ENCODE assay signal across 1 cellular context in the genomic region with DNA sequence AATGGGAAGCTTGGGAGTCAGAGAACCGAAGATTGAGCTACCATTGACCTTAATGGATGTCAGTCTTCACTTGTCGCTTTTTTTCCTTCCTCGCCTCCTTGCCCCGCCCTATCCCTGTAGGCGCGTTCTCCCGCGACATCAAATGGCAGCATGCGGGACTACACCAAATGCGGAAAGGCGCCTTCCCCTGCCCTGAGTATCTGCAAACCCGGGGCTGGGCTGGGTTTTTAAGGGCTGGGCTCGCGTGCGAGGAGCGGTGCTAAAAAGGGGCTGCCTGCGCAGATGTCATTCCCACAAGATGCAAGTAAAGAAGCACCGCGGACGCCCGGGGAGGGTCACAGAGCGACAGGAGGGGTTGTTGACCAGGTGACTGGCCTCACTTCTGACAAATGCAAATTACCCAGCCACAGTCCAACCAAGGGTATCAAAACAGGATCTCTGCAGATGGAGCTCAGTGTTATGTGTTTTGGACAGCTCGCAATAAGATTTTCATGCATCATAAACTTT.
TF ChIP-seq lines count a peak whose summit lies in the region.

No MANE protein-coding gene starts in this region.

TF ChIP-seq in GM12878, 131 proteins besides CTCF, POLR2A, EP300 and RAD21 (continued from another document and continues in another):
- TF ChIP-seq, protein P1, sequence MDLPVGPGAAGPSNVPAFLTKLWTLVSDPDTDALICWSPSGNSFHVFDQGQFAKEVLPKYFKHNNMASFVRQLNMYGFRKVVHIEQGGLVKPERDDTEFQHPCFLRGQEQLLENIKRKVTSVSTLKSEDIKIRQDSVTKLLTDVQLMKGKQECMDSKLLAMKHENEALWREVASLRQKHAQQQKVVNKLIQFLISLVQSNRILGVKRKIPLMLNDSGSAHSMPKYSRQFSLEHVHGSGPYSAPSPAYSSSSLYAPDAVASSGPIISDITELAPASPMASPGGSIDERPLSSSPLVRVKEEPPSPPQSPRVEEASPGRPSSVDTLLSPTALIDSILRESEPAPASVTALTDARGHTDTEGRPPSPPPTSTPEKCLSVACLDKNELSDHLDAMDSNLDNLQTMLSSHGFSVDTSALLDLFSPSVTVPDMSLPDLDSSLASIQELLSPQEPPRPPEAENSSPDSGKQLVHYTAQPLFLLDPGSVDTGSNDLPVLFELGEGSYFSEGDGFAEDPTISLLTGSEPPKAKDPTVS (IDR thresholded peaks at IDR 0.05; ENCODE audit: low read depth, low read length), result no peak
- TF ChIP-seq BRCA1 (IDR thresholded peaks at IDR 0.05; ENCODE audit: low read depth, low read length) (no peak), ZNF592 (IDR thresholded peaks at IDR 0.05) (no peak), MTA2 (IDR thresholded peaks at IDR 0.05; ENCODE audit: low read depth) (0 out of 2 replicates have a peak, but pooled peaks have one; percentile 23), E2F8 (IDR thresholded peaks at IDR 0.05; ENCODE audit: low read depth, partially characterized antibody) (no peak), ZNF217 (IDR thresholded peaks at IDR 0.05) (no peak), MXI1 (IDR thresholded peaks at IDR 0.05; ENCODE audit: low read depth, low read length) (peak; percentile 18; the same call in 1 of the 2 replicates), ZNF274 (IDR thresholded peaks at IDR 0.05; ENCODE audit: insufficient read depth, insufficient read length) (no peak), MEF2A (IDR thresholded peaks at IDR 0.05; ENCODE audit: insufficient read depth, low read depth, low read length) (peak; percentile 93), SPI1 (IDR thresholded peaks at IDR 0.05; ENCODE audit: borderline replicate concordance, insufficient read depth, low read depth, low read length) (0 out of 2 replicates have a peak, but pooled peaks have one; percentile 46), ATF2 (IDR thresholded peaks at IDR 0.05; ENCODE audit: low read length) (peak; percentile 76), EZH2 (IDR thresholded peaks at IDR 0.05; ENCODE audit: borderline replicate concordance, control insufficient read depth, low read depth, low read length) (no peak), PAX8 (IDR thresholded peaks at IDR 0.05) (no peak), NFIC (IDR thresholded peaks at IDR 0.05; ENCODE audit: low read depth, low read length) (peak; percentile 62), JUNB (IDR thresholded peaks at IDR 0.05) (no peak; the same call in 1 of the 2 replicates), RAD51 (IDR thresholded peaks at IDR 0.05) (peak; percentile 66), STAT1 (conservative IDR thresholded peaks at IDR 0.05) (no peak), MYB (IDR thresholded peaks at IDR 0.05; ENCODE audit: borderline replicate concordance, low read depth, low read length) (no peak), NRF1 (conservative IDR thresholded peaks at IDR 0.05; ENCODE audit: low read depth, low read length) (no peak), EED (IDR thresholded peaks at IDR 0.05; ENCODE audit: low read depth) (0 out of 2 replicates have a peak, but pooled peaks have one; percentile 28), MAX (IDR thresholded peaks at IDR 0.05; ENCODE audit: low read depth, low read length) (peak; percentile 49; the same call in 1 of the 2 replicates), E2F4 (IDR thresholded peaks at IDR 0.05; ENCODE audit: low read depth, low read length) (no peak), ZNF207 (IDR thresholded peaks at IDR 0.05; ENCODE audit: borderline replicate concordance) (no peak), TCF12 (IDR thresholded peaks at IDR 0.05; ENCODE audit: low read depth, low read length) (peak; percentile 89), LARP7 (IDR thresholded peaks at IDR 0.05) (no peak), FOXK2 (IDR thresholded peaks at IDR 0.05) (no peak), CHD4 (IDR thresholded peaks at IDR 0.05) (no peak), IRF4 (IDR thresholded peaks at IDR 0.05; ENCODE audit: low read depth, low read length) (no peak), WRNIP1 (IDR thresholded peaks at IDR 0.05; ENCODE audit: borderline replicate concordance, low read depth, low read length) (no peak), RB1 (IDR thresholded peaks at IDR 0.05; ENCODE audit: borderline replicate concordance) (peak; percentile 64; the same call in 1 of the 2 replicates), IRF5 (IDR thresholded peaks at IDR 0.05; ENCODE audit: borderline replicate concordance) (no peak), POLR2AphosphoS5 (IDR thresholded peaks at IDR 0.05; ENCODE audit: low read length) (peak; percentile 69), MEF2B (IDR thresholded peaks at IDR 0.05; ENCODE audit: partially characterized antibody, poor library complexity, severe bottlenecking) (peak; percentile 77), FOS (IDR thresholded peaks at IDR 0.05; ENCODE audit: borderline replicate concordance, extremely low read depth, insufficient read length) (no peak), DPF2 (IDR thresholded peaks at IDR 0.05) (0 out of 2 replicates have a peak, but pooled peaks have one; percentile 26), FOXM1 (IDR thresholded peaks at IDR 0.05; ENCODE audit: low read depth, low read length) (peak; percentile 81), BCL11A (IDR thresholded peaks at IDR 0.05; ENCODE audit: low read depth, low read length) (0 out of 2 replicates have a peak, but pooled peaks have one; percentile 26), GATAD2B (conservative IDR thresholded peaks at IDR 0.05; ENCODE audit: low read depth) (0 out of 2 replicates have a peak, but pooled peaks have one; percentile 21)
- TF ChIP-seq, protein P2, sequence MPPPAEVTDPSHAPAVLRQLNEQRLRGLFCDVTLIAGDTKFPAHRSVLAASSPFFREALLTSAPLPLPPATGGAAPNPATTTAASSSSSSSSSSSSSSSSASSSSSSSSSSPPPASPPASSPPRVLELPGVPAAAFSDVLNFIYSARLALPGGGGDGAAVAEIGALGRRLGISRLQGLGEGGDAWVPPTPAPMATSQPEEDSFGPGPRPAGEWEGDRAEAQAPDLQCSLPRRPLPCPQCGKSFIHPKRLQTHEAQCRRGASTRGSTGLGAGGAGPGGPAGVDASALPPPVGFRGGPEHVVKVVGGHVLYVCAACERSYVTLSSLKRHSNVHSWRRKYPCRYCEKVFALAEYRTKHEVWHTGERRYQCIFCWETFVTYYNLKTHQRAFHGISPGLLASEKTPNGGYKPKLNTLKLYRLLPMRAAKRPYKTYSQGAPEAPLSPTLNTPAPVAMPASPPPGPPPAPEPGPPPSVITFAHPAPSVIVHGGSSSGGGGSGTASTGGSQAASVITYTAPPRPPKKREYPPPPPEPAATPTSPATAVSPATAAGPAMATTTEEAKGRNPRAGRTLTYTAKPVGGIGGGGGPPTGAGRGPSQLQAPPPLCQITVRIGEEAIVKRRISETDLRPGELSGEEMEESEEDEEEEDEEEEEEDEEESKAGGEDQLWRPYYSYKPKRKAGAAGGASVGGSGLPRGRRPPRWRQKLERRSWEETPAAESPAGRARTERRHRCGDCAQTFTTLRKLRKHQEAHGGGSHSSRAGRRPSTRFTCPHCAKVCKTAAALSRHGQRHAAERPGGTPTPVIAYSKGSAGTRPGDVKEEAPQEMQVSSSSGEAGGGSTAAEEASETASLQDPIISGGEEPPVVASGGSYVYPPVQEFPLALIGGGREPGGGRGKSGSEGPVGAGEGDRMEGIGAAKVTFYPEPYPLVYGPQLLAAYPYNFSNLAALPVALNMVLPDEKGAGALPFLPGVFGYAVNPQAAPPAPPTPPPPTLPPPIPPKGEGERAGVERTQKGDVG (CRISPR knock-in tag; IDR thresholded peaks at IDR 0.05), result no peak
